8 cellular contexts compared by ENCODE assay signal in the genomic region with DNA sequence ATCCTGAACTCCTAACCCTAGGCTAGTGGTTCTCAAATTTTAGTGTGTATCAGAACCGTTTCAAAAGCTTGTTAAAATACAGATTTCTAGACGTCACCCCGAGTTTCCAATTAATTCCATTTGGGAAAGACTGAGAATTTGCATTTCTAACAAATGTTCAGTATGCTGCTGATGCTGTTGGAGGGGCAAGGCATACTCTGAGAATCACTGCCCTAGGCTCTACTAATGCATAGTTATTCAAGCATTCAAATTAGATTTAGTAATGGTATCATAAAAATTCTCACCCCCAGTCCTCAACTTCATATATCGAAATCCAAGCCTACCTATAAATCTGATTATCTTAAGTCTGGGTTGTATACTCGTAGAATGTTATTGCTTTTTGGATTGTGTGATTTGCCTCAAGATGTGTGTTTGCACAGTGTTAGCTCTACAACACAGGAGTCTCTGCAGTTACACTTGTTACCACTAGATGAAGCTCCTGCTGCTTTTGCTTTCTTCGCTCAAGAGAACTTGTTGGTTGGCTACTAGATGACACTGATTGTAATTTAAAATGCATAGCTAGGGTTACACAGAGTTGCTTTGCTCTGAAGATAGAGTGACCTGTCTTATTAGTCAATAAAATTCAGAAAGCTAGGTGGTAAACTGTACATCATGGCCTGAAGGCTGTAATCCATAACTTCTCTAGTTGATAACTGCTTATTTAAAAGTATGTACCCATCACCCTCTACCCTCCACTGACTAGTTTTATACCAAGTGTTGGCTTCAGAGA. TPM values are rescaled to one million over a fixed set of nuclear protein-coding genes. Genes with fewer than 3 reads are reported as not detected.
DNase-seq lines count a peak whose midpoint lies in the region; ATAC-seq and TF ChIP-seq lines count a peak whose summit lies in the region.

No MANE protein-coding gene starts in this region.

- 41% methylated on average over 6 of the region's 6 CpGs for WGBS in liver

- no peaks in the 10 kb centered on the region for H3K9me3 Mint-ChIP-seq in activated CD4-positive, alpha-beta T cell treated with anti-CD3 and anti-CD28 coated beads, Interleukin-2, amount 10 ng/mL, durations not matched to agents 24 days and 14 days

- H3K9ac ChIP-seq in liver (ENCODE audit: low read depth in 1 of 2, low read length in 2 of 2) = no peak overlapping the region

- CTCF ChIA-PET in OCI-LY7 (lab: Charles Lee; ENCODE audit: unreplicated experiment) = interaction anchor here (0.6 to 3.1 kb wide), 17 partner anchors 9 to 296 kb away, joined by 3 to 22 read pairs (median 4); a partner anchor contains a TSS

- H3K4me2 ChIP-seq in OCI-LY7 (ENCODE audit: low read length) = peak overlapping the region; percentile 71; the same call in 1 of the 2 replicates

- H3K4me3 ChIP-seq in OCI-LY7 (ENCODE audit: low read depth, low read length, poor library complexity, severe bottlenecking) = no peak overlapping the region
- H3K4me3 ChIP-seq in liver (ENCODE audit: low read depth in 1 of 3, low read length in 3 of 3) = no peak overlapping the region
- H3K4me3 ChIP-seq in uterus = no peak overlapping the region

- H3K4me1 Mint-ChIP-seq in activated CD4-positive, alpha-beta T cell treated with anti-CD3 and anti-CD28 coated beads, Interleukin-2, amount 10 ng/mL, durations not matched to agents 24 days and 14 days = peaks cover 54% of the 10 kb centered on the region

- H3K4me3 Mint-ChIP-seq in activated CD4-positive, alpha-beta T cell treated with anti-CD3 and anti-CD28 coated beads, Interleukin-2, amount 10 ng/mL, durations not matched to agents 24 days and 14 days = no peak overlapping the region

- peak overlapping the region; percentile 96 for H2AFZ ChIP-seq in OCI-LY7 (ENCODE audit: low read length)

- no peaks in the 10 kb centered on the region for H3K27me3 Mint-ChIP-seq in activated CD4-positive, alpha-beta T cell treated with anti-CD3 and anti-CD28 coated beads, Interleukin-2, amount 10 ng/mL, durations not matched to agents 24 days and 14 days

- peaks cover 47% of the 10 kb centered on the region for H3K4me1 ChIP-seq in OCI-LY7 (ENCODE audit: insufficient read depth, low read length, poor library complexity, severe bottlenecking)
- H3K4me1 ChIP-seq in liver (ENCODE audit: control insufficient read depth in 4 of 4, insufficient read depth in 4 of 4, low read length in 3 of 4) = peaks cover 2 to 16% (median 10%) of the 10 kb centered on the region in 4 donors
- H3K4me1 ChIP-seq in uterus = no peaks in the 10 kb centered on the region

- no peaks in the 10 kb centered on the region for H3K79me2 ChIP-seq in OCI-LY7 (ENCODE audit: insufficient read depth, low read depth, low read length)

- H3K27me3 ChIP-seq in liver (ENCODE audit: control insufficient read depth in 4 of 4, insufficient read depth in 4 of 4, low read length in 3 of 4) (no peaks in the 10 kb centered on the region), uterus (no peaks in the 10 kb centered on the region)

- intact Hi-C loops in activated CD4-positive, alpha-beta T cell treated with anti-CD3 and anti-CD28 coated beads, Interleukin-2, amount 10 ng/mL, durations not matched to agents 24 days and 14 days (cut with micrococcal nuclease) = loop anchor here (1.0 to 5.0 kb wide), 6 partner anchors 9 to 295 kb away; a partner anchor contains a TSS
- intact Hi-C loops in OCI-LY7 (cut with micrococcal nuclease; ENCODE audit: unreplicated experiment) (loop anchor here (1.0 to 5.0 kb wide), 7 partner anchors 62 to 294 kb away; a partner anchor contains a TSS), uterus (cut with DNase I; ENCODE audit: low total_unique reads) (no loop called here)

- H3K36me3 Mint-ChIP-seq in activated CD4-positive, alpha-beta T cell treated with anti-CD3 and anti-CD28 coated beads, Interleukin-2, amount 10 ng/mL, durations not matched to agents 24 days and 14 days (ENCODE audit: low read depth) = no peaks in the 10 kb centered on the region

- ATAC-seq in GM21515 (IDR thresholded peaks at IDR 0.05; ENCODE audit: unreplicated experiment) (peak; percentile 84), HG03571 (IDR thresholded peaks at IDR 0.05; ENCODE audit: unreplicated experiment) (peak; percentile 72)

- no peak overlapping the region for H3K27ac ChIP-seq in OCI-LY7 (ENCODE audit: low read depth, low read length, poor library complexity, severe bottlenecking)
- no peak overlapping the region for H3K27ac ChIP-seq in liver (ENCODE audit: low read depth in 1 of 2, low read length in 2 of 2)
- no peak overlapping the region for H3K27ac ChIP-seq in uterus

- peak overlapping the region; percentile 13 for H3K27ac Mint-ChIP-seq in activated CD4-positive, alpha-beta T cell treated with anti-CD3 and anti-CD28 coated beads, Interleukin-2, amount 10 ng/mL, durations not matched to agents 24 days and 14 days

- POLR2A ChIA-PET in OCI-LY7 (lab: Charles Lee) = interaction anchor here (0.6 to 4.4 kb wide), 23 partner anchors 9 to 300 kb away, joined by 3 to 53 read pairs (median 5); a partner anchor contains a TSS

- TF ChIP-seq CTCF in OCI-LY7 (conservative IDR thresholded peaks at IDR 0.05; ENCODE audit: low read length) (peak; percentile 100), liver (IDR thresholded peaks at IDR 0.05; ENCODE audit: low read depth, low read length, missing input control) (peak; percentile 94), uterus (IDR thresholded peaks at IDR 0.05) (peak; percentile 69 to 90 (median 88))

- no peak for TF ChIP-seq POLR2A in uterus (IDR thresholded peaks at IDR 0.05)

- BruUV-seq in OCI-LY7 (replicated peaks; lab: Mats Ljungman, UMichigan) = no TSS peak

- H3K9me2 ChIP-seq in OCI-LY7 (ENCODE audit: insufficient read depth, low read length) = no peaks in the 10 kb centered on the region

- H3K9me3 ChIP-seq in OCI-LY7 (ENCODE audit: low read length) (no peaks in the 10 kb centered on the region), liver (ENCODE audit: control insufficient read depth in 4 of 4, low read length in 3 of 4) (no peaks in the 10 kb centered on the region), uterus (no peaks in the 10 kb centered on the region)

- TF ChIP-seq RAD21 in liver (IDR thresholded peaks at IDR 0.05) = peak; percentile 97 to 99

- peak; percentile 84 for DNase-seq in activated CD4-positive, alpha-beta T cell treated with anti-CD3 and anti-CD28 coated beads, Interleukin-2, amount 10 ng/mL, durations not matched to agents 24 days and 14 days
- DNase-seq in activated CD4-positive, alpha-beta T cell treated with anti-CD3 and anti-CD28 coated beads, Interleukin-2, amount 50 U/mL, for 48 hours = no peak
- DNase-seq in OCI-LY7 (ENCODE audit: low spot score) (peak; percentile 90), cerebellum (ENCODE audit: low spot score) (peak; percentile 73), uterus (no peak)

- no peaks in the 10 kb centered on the region for H3K36me3 ChIP-seq in OCI-LY7 (ENCODE audit: insufficient read depth, low read length)
- no peaks in the 10 kb centered on the region for H3K36me3 ChIP-seq in liver (ENCODE audit: control insufficient read depth in 4 of 4, insufficient read depth in 3 of 4, low read depth in 1 of 4, low read length in 3 of 4)
- H3K36me3 ChIP-seq in uterus = no peaks in the 10 kb centered on the region

- no peaks in the 10 kb centered on the region for H4K20me1 ChIP-seq in OCI-LY7 (ENCODE audit: insufficient read depth, low read length)

TF ChIP-seq in liver, 16 proteins besides CTCF, POLR2A, EP300 and RAD21:
- TF ChIP-seq GABPA (IDR thresholded peaks at IDR 0.05 in 1 of 2, conservative IDR thresholded peaks at IDR 0.05 in 1 of 2) = no peak
- TF ChIP-seq TAF1 (conservative IDR thresholded peaks at IDR 0.05) = no peak
- peak in 1 of 2 donors; percentile 5 for TF ChIP-seq RXRA (IDR thresholded peaks at IDR 0.05)
- no peak for TF ChIP-seq JUND (IDR thresholded peaks at IDR 0.05)
- TF ChIP-seq HNF4A (conservative IDR thresholded peaks at IDR 0.05) = no peak
- TF ChIP-seq, protein P1, sequence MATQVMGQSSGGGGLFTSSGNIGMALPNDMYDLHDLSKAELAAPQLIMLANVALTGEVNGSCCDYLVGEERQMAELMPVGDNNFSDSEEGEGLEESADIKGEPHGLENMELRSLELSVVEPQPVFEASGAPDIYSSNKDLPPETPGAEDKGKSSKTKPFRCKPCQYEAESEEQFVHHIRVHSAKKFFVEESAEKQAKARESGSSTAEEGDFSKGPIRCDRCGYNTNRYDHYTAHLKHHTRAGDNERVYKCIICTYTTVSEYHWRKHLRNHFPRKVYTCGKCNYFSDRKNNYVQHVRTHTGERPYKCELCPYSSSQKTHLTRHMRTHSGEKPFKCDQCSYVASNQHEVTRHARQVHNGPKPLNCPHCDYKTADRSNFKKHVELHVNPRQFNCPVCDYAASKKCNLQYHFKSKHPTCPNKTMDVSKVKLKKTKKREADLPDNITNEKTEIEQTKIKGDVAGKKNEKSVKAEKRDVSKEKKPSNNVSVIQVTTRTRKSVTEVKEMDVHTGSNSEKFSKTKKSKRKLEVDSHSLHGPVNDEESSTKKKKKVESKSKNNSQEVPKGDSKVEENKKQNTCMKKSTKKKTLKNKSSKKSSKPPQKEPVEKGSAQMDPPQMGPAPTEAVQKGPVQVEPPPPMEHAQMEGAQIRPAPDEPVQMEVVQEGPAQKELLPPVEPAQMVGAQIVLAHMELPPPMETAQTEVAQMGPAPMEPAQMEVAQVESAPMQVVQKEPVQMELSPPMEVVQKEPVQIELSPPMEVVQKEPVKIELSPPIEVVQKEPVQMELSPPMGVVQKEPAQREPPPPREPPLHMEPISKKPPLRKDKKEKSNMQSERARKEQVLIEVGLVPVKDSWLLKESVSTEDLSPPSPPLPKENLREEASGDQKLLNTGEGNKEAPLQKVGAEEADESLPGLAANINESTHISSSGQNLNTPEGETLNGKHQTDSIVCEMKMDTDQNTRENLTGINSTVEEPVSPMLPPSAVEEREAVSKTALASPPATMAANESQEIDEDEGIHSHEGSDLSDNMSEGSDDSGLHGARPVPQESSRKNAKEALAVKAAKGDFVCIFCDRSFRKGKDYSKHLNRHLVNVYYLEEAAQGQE (IDR thresholded peaks at IDR 0.05) = no peak
- peak; percentile 36 for TF ChIP-seq FOXA1 (IDR thresholded peaks at IDR 0.05)

RNA-seq across cellular contexts. Expression of a gene that starts 7.5 kb away (rescaled TPM):
- 48.9 and 51.3 TPM in 2 replicates for total RNA-seq in activated CD4-positive, alpha-beta T cell treated with anti-CD3 and anti-CD28 coated beads, Interleukin-2, amount 10 ng/mL, durations not matched to agents 24 days and 14 days
- total RNA-seq in OCI-LY7 (2014; rRNA removed; shearing (Covaris generic)) = 29.3 and 35.6 TPM in 2 replicates
- total RNA-seq in OCI-LY7 (2022) (19.5 and 26.2 TPM in 2 replicates), cerebellum (3.8 TPM), liver (10 to 100 TPM; 14.2 to 15.5 TPM), uterus (10 to 100 TPM in 3 of 4 donors, 1 to 10 TPM in 1; 9.5 to 29.2 (median 17.1) TPM)
- 1 to 10 TPM; 1.8 to 7.2 TPM for polyA plus RNA-seq in liver

Comparison
In these comparisons a context has a peak if more than half of its experiments do, and no peak if none do; other contexts are left out.
1. DNase-seq: peak in activated CD4-positive, alpha-beta T cell treated with anti-CD3 and anti-CD28 coated beads, Interleukin-2, amount 10 ng/mL, durations not matched to agents 24 days and 14 days (single experiment), OCI-LY7 (single experiment) and cerebellum (single experiment); none in activated CD4-positive, alpha-beta T cell treated with anti-CD3 and anti-CD28 coated beads, Interleukin-2, amount 50 U/mL, for 48 hours (0 of 2) and uterus (0 of 2).
2. Peak in every context shown above with its lines, with median percentiles within 50 percentile points of each other: CTCF ChIP-seq.